ENCODE assay signal across 8 cellular contexts in genomic region chr4:110197421-110198398, GRCh38. TPM values are rescaled to one million over a fixed set of nuclear protein-coding genes. Genes with fewer than 3 reads are reported as not detected.
DNase-seq lines count a peak whose midpoint lies in the region; ATAC-seq and TF ChIP-seq lines count a peak whose summit lies in the region.

No MANE protein-coding gene starts in this region.

- H3K4me3 ChIP-seq in fibroblast of villous mesenchyme (ENCODE audit: low read depth, low read length) (peak overlapping the region; percentile 82), thoracic aorta (peak overlapping the region; percentile 76)

- no peaks in the 10 kb centered on the region for H3K36me3 ChIP-seq in thoracic aorta

- TF ChIP-seq CTCF in fibroblast of villous mesenchyme (IDR thresholded peaks at IDR 0.05; ENCODE audit: insufficient read depth, low read depth, low read length) (no peak), neural crest cell (conservative IDR thresholded peaks at IDR 0.05) (no peak), thoracic aorta (IDR thresholded peaks at IDR 0.05) (no peak)

- peak overlapping the region; percentile 68 to 78 for H3K27ac ChIP-seq in thoracic aorta

- H3K27me3 ChIP-seq in thoracic aorta (replicated peaks; ENCODE audit: insufficient read depth), result no peaks in the 10 kb centered on the region

- H3K36me3 Mint-ChIP-seq in neural crest cell (ENCODE audit: low read depth), result peaks cover 3% of the 10 kb centered on the region

- no peak for ATAC-seq in thoracic aorta (ENCODE audit: insufficient number of reproducible peaks, low FRiP score, low read depth)

- H3K27ac Mint-ChIP-seq in neural crest cell (ENCODE audit: unreplicated experiment), result peak overlapping the region; percentile 98

- H3K4me3 Mint-ChIP-seq in neural crest cell, result peak overlapping the region; percentile 97

- H3K9me3 ChIP-seq in thoracic aorta, result no peaks in the 10 kb centered on the region

- DNase-seq in NCI-H2107 treated with DMSO at 0.1 percent for 48 hours (lab: John Stamatoyannopoulos, UW; ENCODE audit: unreplicated experiment) (peak; percentile 53), NCI-H2107 (lab: John Stamatoyannopoulos, UW) (no peak), HPDE6-E6E7 (ENCODE audit: extremely low spot score) (peak; percentile 20), RPMI7951 (ENCODE audit: low read depth) (peak; percentile 34), fibroblast of villous mesenchyme (ENCODE audit: low read depth) (peak; percentile 51), neural crest cell (ENCODE audit: low read depth, low spot score) (peak; percentile 28), thoracic aorta (ENCODE audit: low spot score) (no peak)
- peak; percentile 14 for DNase-seq in activated gamma-delta T cell treated with anti-CD3 and anti-CD28 coated beads, Interleukin-2, amount 50 U/mL, for 16 hours (ENCODE audit: low read depth)

- peaks cover 2% of the 10 kb centered on the region for H3K27me3 Mint-ChIP-seq in neural crest cell (ENCODE audit: low read depth)

- no peaks in the 10 kb centered on the region for H3K9me3 Mint-ChIP-seq in neural crest cell

- peaks cover 60% of the 10 kb centered on the region for H3K4me1 Mint-ChIP-seq in neural crest cell

- H3K4me1 ChIP-seq in thoracic aorta (ENCODE audit: control insufficient read depth in 1 of 2, low read depth in 2 of 2), result peaks cover 0 to 6% of the 10 kb centered on the region in 2 donors

RNA-seq across cellular contexts. Expression of gene ELOVL6, which starts 0.7 kb away (rescaled TPM):
- 6.1 and 8.7 TPM in 2 replicates for total RNA-seq in RPMI7951 (2014; rRNA removed; shearing (Covaris generic))
- 15.1 and 25.0 TPM in 2 replicates for total RNA-seq in fibroblast of villous mesenchyme
- 104 and 105 TPM in 2 replicates for total RNA-seq in neural crest cell
- total RNA-seq in thoracic aorta, result 1 to 10 TPM; 1.5 to 2.7 TPM

Comparison
In these comparisons a context has a peak if more than half of its experiments do, and no peak if none do; other contexts are left out.
1. DNase-seq: peak in NCI-H2107 treated with DMSO at 0.1 percent for 48 hours (single experiment), HPDE6-E6E7 (single experiment), RPMI7951 (single experiment), activated gamma-delta T cell treated with anti-CD3 and anti-CD28 coated beads, Interleukin-2, amount 50 U/mL, for 16 hours (single experiment), fibroblast of villous mesenchyme (single experiment) and neural crest cell (single experiment); none in NCI-H2107 (single experiment) and thoracic aorta (single experiment).